In genomic region chr2:209423562-209424541, GRCh38 we compare ENCODE assay signal across 8 cellular contexts. TPM values are rescaled to one million over a fixed set of nuclear protein-coding genes. Genes with fewer than 3 reads are reported as not detected.
DNase-seq lines count a peak whose midpoint lies in the region; ATAC-seq and TF ChIP-seq lines count a peak whose summit lies in the region.

A gene with protein sequence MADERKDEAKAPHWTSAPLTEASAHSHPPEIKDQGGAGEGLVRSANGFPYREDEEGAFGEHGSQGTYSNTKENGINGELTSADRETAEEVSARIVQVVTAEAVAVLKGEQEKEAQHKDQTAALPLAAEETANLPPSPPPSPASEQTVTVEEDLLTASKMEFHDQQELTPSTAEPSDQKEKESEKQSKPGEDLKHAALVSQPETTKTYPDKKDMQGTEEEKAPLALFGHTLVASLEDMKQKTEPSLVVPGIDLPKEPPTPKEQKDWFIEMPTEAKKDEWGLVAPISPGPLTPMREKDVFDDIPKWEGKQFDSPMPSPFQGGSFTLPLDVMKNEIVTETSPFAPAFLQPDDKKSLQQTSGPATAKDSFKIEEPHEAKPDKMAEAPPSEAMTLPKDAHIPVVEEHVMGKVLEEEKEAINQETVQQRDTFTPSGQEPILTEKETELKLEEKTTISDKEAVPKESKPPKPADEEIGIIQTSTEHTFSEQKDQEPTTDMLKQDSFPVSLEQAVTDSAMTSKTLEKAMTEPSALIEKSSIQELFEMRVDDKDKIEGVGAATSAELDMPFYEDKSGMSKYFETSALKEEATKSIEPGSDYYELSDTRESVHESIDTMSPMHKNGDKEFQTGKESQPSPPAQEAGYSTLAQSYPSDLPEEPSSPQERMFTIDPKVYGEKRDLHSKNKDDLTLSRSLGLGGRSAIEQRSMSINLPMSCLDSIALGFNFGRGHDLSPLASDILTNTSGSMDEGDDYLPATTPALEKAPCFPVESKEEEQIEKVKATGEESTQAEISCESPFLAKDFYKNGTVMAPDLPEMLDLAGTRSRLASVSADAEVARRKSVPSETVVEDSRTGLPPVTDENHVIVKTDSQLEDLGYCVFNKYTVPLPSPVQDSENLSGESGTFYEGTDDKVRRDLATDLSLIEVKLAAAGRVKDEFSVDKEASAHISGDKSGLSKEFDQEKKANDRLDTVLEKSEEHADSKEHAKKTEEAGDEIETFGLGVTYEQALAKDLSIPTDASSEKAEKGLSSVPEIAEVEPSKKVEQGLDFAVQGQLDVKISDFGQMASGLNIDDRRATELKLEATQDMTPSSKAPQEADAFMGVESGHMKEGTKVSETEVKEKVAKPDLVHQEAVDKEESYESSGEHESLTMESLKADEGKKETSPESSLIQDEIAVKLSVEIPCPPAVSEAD (N-terminal part only) (plus strand): TSS chr2:209424047. CDS start chr2:209653171, 229,124 bp downstream.

- peak; percentile 59 for DNase-seq in AG10803 (ENCODE audit: low read depth)
- DNase-seq in GM19238 (ENCODE audit: insufficient read length, low spot score): peak; percentile 66
- DNase-seq in NCI-H345 (lab: John Stamatoyannopoulos, UW): peak; percentile 93
- peak; percentile 79 for DNase-seq in activated CD4-positive, alpha-beta T cell treated with anti-CD3 and anti-CD28 coated beads for 48 hours
- peak; percentile 12 for DNase-seq in cortex of kidney (lab: John Stamatoyannopoulos, UW)
- peak; percentile 75 for DNase-seq in left lobe of liver (ENCODE audit: low spot score)
- peak; percentile 68 for DNase-seq in stimulated activated CD4-positive, alpha-beta T cell treated with anti-CD3 and anti-CD28 coated beads, Interleukin-1b, Interleukin-23, amount 100 ng/mL, for 48 hours

- ATAC-seq in HG03354 (IDR thresholded peaks at IDR 0.05; ENCODE audit: poor library complexity, severe bottlenecking, unreplicated experiment) (peak; percentile 96), left lobe of liver (peak; percentile 98)

- peak; percentile 53 for TF ChIP-seq CTCF in AG10803 (conservative IDR thresholded peaks at IDR 0.05; ENCODE audit: low read length)

- peak within 1 kb of the TSS; percentile 63 for H3K4me3 ChIP-seq in AG10803 (ENCODE audit: low read length)

RNA-seq across cellular contexts. Expression of the gene that starts here (rescaled TPM):
- 2.3 TPM for total RNA-seq in left lobe of liver

Comparison
In these comparisons a context has a peak if more than half of its experiments do, and no peak if none do; other contexts are left out.
1. Peak in every context shown above with its lines: DNase-seq, ATAC-seq and H3K4me3 ChIP-seq.
2. DNase-seq: peak in every context shown above with its lines; median percentile 93 in NCI-H345; 79 in activated CD4-positive, alpha-beta T cell treated with anti-CD3 and anti-CD28 coated beads for 48 hours; 75 in left lobe of liver; 68 in stimulated activated CD4-positive, alpha-beta T cell treated with anti-CD3 and anti-CD28 coated beads, Interleukin-1b, Interleukin-23, amount 100 ng/mL, for 48 hours; 66 in GM19238; 59 in AG10803; 12 in cortex of kidney.